Comparison of ENCODE assay signal across 1 cellular context in the genomic region with DNA sequence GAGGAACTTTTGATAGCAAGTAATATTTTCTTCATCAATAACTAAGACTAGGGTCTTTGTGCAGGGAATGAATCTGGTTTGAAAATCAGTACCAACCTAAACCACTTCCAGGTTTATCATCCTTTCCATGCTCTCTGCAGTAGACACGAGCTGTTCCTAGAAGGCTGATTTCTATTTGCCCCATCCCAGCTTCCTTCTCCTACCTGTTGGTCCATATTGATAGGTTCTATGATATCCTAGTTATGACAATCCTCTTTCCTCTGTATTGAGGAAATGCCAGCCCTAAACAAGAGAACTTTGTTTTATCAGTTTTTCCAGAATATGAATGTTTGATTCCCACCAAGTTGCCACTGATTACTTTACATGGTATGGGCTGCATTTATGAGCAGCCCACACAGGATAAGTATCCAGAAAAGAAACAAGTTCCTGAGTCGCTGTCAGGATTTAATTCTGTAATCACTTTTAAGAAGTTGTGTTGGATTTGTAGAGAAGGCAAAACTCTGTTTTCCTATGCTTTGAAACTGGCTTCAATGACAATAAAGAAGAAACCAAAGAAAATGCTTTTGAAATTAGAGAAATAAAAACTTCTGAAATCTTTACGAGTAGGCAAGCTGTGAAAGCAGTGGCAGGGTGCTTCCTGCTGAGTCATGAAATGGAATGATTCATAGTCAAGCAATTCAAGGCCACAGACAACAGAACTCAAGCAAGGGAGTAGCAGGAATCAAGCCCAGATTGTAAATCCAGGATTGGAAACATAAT.
A peak's percentile ranks its signal among the peaks of the same experiment; 100 is the strongest.
TF ChIP-seq lines count a peak whose summit lies in the region.

No MANE protein-coding gene starts in this region.

TF ChIP-seq in HepG2, 621 proteins besides CTCF, POLR2A, EP300 and RAD21 (continued from another document and continues in another):
- TF ChIP-seq PAXIP1 (CRISPR knock-in tag; conservative IDR thresholded peaks at IDR 0.05) (peak; percentile 63; the same call in 1 of the 2 replicates), ZNF883 (CRISPR knock-in tag; IDR thresholded peaks at IDR 0.05; ENCODE audit: not compliant biosample characterization) (no peak), ETV5 (CRISPR knock-in tag; IDR thresholded peaks at IDR 0.05; ENCODE audit: borderline replicate concordance) (peak; percentile 70; the same call in 1 of the 2 replicates), ZNF773 (CRISPR knock-in tag; IDR thresholded peaks at IDR 0.05; ENCODE audit: borderline replicate concordance) (no peak), ZNF337 (CRISPR knock-in tag; IDR thresholded peaks at IDR 0.05; ENCODE audit: borderline replicate concordance, low read depth) (no peak), YY1 (IDR thresholded peaks at IDR 0.05; ENCODE audit: insufficient read depth, insufficient replicate concordance, low read depth, low read length) (no peak), RXRA (CRISPR knock-in tag; IDR thresholded peaks at IDR 0.05) (no peak), ARNT (IDR thresholded peaks at IDR 0.05) (no peak), KLF13 (CRISPR knock-in tag; IDR thresholded peaks at IDR 0.05) (no peak), ZZZ3 (CRISPR knock-in tag; IDR thresholded peaks at IDR 0.05; ENCODE audit: borderline replicate concordance) (no peak), ZMYM3 (CRISPR knock-in tag; IDR thresholded peaks at IDR 0.05) (no peak), ZNF777 (CRISPR knock-in tag; IDR thresholded peaks at IDR 0.05) (no peak), KDM4B (CRISPR knock-in tag; IDR thresholded peaks at IDR 0.05) (0 out of 2 replicates have a peak, but pooled peaks have one; percentile 55), HMG20A (CRISPR knock-in tag; IDR thresholded peaks at IDR 0.05; ENCODE audit: borderline replicate concordance) (peak; percentile 44; the same call in 1 of the 2 replicates), SNRNP70 (IDR thresholded peaks at IDR 0.05; ENCODE audit: low read depth, low read length) (no peak), DMAP1 (CRISPR knock-in tag; IDR thresholded peaks at IDR 0.05) (no peak), FOXC1 (CRISPR knock-in tag; IDR thresholded peaks at IDR 0.05; ENCODE audit: borderline replicate concordance) (no peak), CBX5 (CRISPR knock-in tag; IDR thresholded peaks at IDR 0.05; ENCODE audit: borderline replicate concordance) (no peak), RXRB (CRISPR knock-in tag; IDR thresholded peaks at IDR 0.05; ENCODE audit: borderline replicate concordance) (peak; percentile 67), MAFG (CRISPR knock-in tag; IDR thresholded peaks at IDR 0.05) (peak; percentile 95), ZNF331 (CRISPR knock-in tag; IDR thresholded peaks at IDR 0.05) (peak; percentile 64), CC2D1A (CRISPR knock-in tag; IDR thresholded peaks at IDR 0.05) (no peak), PAX8 (CRISPR knock-in tag; IDR thresholded peaks at IDR 0.05; ENCODE audit: borderline replicate concordance) (no peak), NR2C2 (CRISPR knock-in tag; IDR thresholded peaks at IDR 0.05; ENCODE audit: borderline replicate concordance) (no peak), RFX1 (IDR thresholded peaks at IDR 0.05) (no peak), ZNF512B (CRISPR knock-in tag; IDR thresholded peaks at IDR 0.05; ENCODE audit: borderline replicate concordance) (no peak), SIX1 (CRISPR knock-in tag; IDR thresholded peaks at IDR 0.05; ENCODE audit: borderline replicate concordance) (peak; percentile 43; the same call in 1 of the 2 replicates), TRIM22 (IDR thresholded peaks at IDR 0.05) (no peak), THYN1 (CRISPR knock-in tag; IDR thresholded peaks at IDR 0.05; ENCODE audit: borderline replicate concordance, low read depth) (no peak), ZNF292 (CRISPR knock-in tag; IDR thresholded peaks at IDR 0.05; ENCODE audit: borderline replicate concordance, low read depth) (peak; percentile 51; the same call in 1 of the 2 replicates), IRF2 (CRISPR knock-in tag; IDR thresholded peaks at IDR 0.05) (peak; percentile 57; the same call in 1 of the 2 replicates), FOXK2 (IDR thresholded peaks at IDR 0.05) (no peak), MIXL1 (CRISPR knock-in tag; IDR thresholded peaks at IDR 0.05) (peak; percentile 75; the same call in 1 of the 2 replicates), ZNF160 (CRISPR knock-in tag; IDR thresholded peaks at IDR 0.05) (0 out of 2 replicates have a peak, but pooled peaks have one; percentile 29), BCL6 (CRISPR knock-in tag; IDR thresholded peaks at IDR 0.05) (peak; percentile 45; the same call in 1 of the 2 replicates), ZNF556 (CRISPR knock-in tag; IDR thresholded peaks at IDR 0.05; ENCODE audit: borderline replicate concordance) (no peak), ZNF496 (CRISPR knock-in tag; IDR thresholded peaks at IDR 0.05; ENCODE audit: insufficient replicate concordance) (no peak), ZNF280D (CRISPR knock-in tag; IDR thresholded peaks at IDR 0.05) (no peak), RBM39 (IDR thresholded peaks at IDR 0.05; ENCODE audit: low read depth, low read length, poor library complexity, severe bottlenecking) (no peak), DNMT3B (CRISPR knock-in tag; conservative IDR thresholded peaks at IDR 0.05) (peak; percentile 77; the same call in 1 of the 2 replicates), KDM5A (IDR thresholded peaks at IDR 0.05; ENCODE audit: borderline replicate concordance, low read length) (no peak), NFKB2 (CRISPR knock-in tag; IDR thresholded peaks at IDR 0.05; ENCODE audit: borderline replicate concordance) (no peak), ZNF34 (CRISPR knock-in tag; IDR thresholded peaks at IDR 0.05; ENCODE audit: borderline replicate concordance) (no peak), JARID2 (CRISPR knock-in tag; IDR thresholded peaks at IDR 0.05; ENCODE audit: insufficient replicate concordance) (no peak), GABPB1 (CRISPR knock-in tag; IDR thresholded peaks at IDR 0.05) (0 out of 2 replicates have a peak, but pooled peaks have one; percentile 16)
- TF ChIP-seq, protein P1, sequence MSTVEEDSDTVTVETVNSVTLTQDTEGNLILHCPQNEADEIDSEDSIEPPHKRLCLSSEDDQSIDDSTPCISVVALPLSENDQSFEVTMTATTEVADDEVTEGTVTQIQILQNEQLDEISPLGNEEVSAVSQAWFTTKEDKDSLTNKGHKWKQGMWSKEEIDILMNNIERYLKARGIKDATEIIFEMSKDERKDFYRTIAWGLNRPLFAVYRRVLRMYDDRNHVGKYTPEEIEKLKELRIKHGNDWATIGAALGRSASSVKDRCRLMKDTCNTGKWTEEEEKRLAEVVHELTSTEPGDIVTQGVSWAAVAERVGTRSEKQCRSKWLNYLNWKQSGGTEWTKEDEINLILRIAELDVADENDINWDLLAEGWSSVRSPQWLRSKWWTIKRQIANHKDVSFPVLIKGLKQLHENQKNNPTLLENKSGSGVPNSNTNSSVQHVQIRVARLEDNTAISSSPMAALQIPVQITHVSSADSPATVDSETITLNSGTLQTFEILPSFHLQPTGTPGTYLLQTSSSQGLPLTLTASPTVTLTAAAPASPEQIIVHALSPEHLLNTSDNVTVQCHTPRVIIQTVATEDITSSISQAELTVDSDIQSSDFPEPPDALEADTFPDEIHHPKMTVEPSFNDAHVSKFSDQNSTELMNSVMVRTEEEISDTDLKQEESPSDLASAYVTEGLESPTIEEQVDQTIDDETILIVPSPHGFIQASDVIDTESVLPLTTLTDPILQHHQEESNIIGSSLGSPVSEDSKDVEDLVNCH (CRISPR knock-in tag; IDR thresholded peaks at IDR 0.05): no peak
- TF ChIP-seq, protein P2, sequence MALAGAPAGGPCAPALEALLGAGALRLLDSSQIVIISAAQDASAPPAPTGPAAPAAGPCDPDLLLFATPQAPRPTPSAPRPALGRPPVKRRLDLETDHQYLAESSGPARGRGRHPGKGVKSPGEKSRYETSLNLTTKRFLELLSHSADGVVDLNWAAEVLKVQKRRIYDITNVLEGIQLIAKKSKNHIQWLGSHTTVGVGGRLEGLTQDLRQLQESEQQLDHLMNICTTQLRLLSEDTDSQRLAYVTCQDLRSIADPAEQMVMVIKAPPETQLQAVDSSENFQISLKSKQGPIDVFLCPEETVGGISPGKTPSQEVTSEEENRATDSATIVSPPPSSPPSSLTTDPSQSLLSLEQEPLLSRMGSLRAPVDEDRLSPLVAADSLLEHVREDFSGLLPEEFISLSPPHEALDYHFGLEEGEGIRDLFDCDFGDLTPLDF (CRISPR knock-in tag; IDR thresholded peaks at IDR 0.05): no peak
- TF ChIP-seq, protein P3, sequence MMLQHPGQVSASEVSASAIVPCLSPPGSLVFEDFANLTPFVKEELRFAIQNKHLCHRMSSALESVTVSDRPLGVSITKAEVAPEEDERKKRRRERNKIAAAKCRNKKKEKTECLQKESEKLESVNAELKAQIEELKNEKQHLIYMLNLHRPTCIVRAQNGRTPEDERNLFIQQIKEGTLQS (CRISPR knock-in tag; IDR thresholded peaks at IDR 0.05): peak; percentile 92
- TF ChIP-seq, protein P4, sequence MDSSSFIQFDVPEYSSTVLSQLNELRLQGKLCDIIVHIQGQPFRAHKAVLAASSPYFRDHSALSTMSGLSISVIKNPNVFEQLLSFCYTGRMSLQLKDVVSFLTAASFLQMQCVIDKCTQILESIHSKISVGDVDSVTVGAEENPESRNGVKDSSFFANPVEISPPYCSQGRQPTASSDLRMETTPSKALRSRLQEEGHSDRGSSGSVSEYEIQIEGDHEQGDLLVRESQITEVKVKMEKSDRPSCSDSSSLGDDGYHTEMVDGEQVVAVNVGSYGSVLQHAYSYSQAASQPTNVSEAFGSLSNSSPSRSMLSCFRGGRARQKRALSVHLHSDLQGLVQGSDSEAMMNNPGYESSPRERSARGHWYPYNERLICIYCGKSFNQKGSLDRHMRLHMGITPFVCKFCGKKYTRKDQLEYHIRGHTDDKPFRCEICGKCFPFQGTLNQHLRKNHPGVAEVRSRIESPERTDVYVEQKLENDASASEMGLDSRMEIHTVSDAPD (CRISPR knock-in tag; IDR thresholded peaks at IDR 0.05): no peak
